1 cellular context compared by ENCODE assay signal in genomic region chr17:29959658-29960337, GRCh38.
TF ChIP-seq lines count a peak whose summit lies in the region.

No MANE protein-coding gene starts in this region.

TF ChIP-seq in WTC11, 78 proteins besides CTCF, POLR2A, EP300 and RAD21 (continued from another document):
- TF ChIP-seq E2F4 (CRISPR knock-in tag; IDR thresholded peaks at IDR 0.05; ENCODE audit: borderline replicate concordance, low read depth), result no peak
- TF ChIP-seq GRHL2 (CRISPR knock-in tag; IDR thresholded peaks at IDR 0.05; ENCODE audit: insufficient replicate concordance, severe bottlenecking), result no peak
- TF ChIP-seq TP53 (CRISPR knock-in tag; IDR thresholded peaks at IDR 0.05), result no peak
- no peak for TF ChIP-seq ZNF121 (CRISPR knock-in tag; IDR thresholded peaks at IDR 0.05)
- TF ChIP-seq ZNF263 (CRISPR knock-in tag; IDR thresholded peaks at IDR 0.05; ENCODE audit: low read depth), result no peak
- no peak for TF ChIP-seq MYBL2 (CRISPR knock-in tag; IDR thresholded peaks at IDR 0.05)
- no peak for TF ChIP-seq ZNF396 (CRISPR knock-in tag; IDR thresholded peaks at IDR 0.05; ENCODE audit: borderline replicate concordance)
- no peak for TF ChIP-seq NFE2L1 (CRISPR knock-in tag; IDR thresholded peaks at IDR 0.05)
- no peak for TF ChIP-seq MLX (CRISPR knock-in tag; IDR thresholded peaks at IDR 0.05)
- TF ChIP-seq TCF7 (CRISPR knock-in tag; IDR thresholded peaks at IDR 0.05; ENCODE audit: low read depth), result no peak
